In the genomic region with DNA sequence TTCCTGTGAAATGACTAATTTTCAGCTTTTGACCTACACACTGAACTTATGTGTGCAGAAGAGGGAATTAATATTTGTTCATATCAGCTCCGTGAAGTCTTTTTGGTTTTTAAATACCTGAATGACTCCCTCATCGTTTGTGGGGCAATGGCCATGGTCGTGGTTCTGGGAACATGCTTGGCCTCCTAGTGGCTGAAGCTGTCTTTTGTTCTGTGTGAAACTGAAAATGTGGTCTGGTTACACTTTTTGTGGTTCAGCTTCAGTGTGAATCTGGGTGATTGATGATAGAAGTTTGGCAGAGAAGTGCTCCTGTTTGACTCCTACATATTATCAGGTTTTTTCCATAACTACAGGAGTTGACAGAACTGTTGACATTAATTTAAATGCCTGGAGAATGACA, we compare ENCODE assay signal across 8 cellular contexts.
A peak's percentile ranks its signal among the peaks of the same experiment; 100 is the strongest.
DNase-seq lines count a peak whose midpoint lies in the region; ATAC-seq and TF ChIP-seq lines count a peak whose summit lies in the region.

No MANE protein-coding gene starts in this region.

- no peak overlapping the region for H3K9ac ChIP-seq in OCI-LY1 (ENCODE audit: low read length)

- no peaks in the 10 kb centered on the region for H3K4me1 ChIP-seq in OCI-LY1 (ENCODE audit: insufficient read depth, low read length, severe bottlenecking)
- H3K4me1 ChIP-seq in naive thymus-derived CD4-positive, alpha-beta T cell (ENCODE audit: control insufficient read depth in 2 of 2, insufficient read depth in 2 of 2, low read length in 2 of 2): no peaks in the 10 kb centered on the region

- H3K36me3 ChIP-seq in OCI-LY1 (ENCODE audit: insufficient read depth, low read length): no peaks in the 10 kb centered on the region
- H3K36me3 ChIP-seq in naive thymus-derived CD4-positive, alpha-beta T cell (ENCODE audit: control insufficient read depth in 2 of 3, insufficient read depth in 3 of 3, low read length in 3 of 3): no peaks in the 10 kb centered on the region

- no peak overlapping the region for H2AFZ ChIP-seq in OCI-LY1 (ENCODE audit: low read length)

- H3K79me2 ChIP-seq in OCI-LY1 (ENCODE audit: insufficient read depth, low read length): no peaks in the 10 kb centered on the region

- DNase-seq in myocyte (ENCODE audit: low read depth) (peak; percentile 75), SKM-1 treated with dmso at 0.1 percent for 144 hours (lab: John Stamatoyannopoulos, UW; ENCODE audit: unreplicated experiment) (no peak), NCI-H226 (no peak)
- no peak for DNase-seq in stimulated activated CD8-positive, alpha-beta memory T cell treated with anti-CD3 and anti-CD28 coated beads, Interleukin-4, amount 100 ng/mL, for 48 hours
- no peak for DNase-seq in naive thymus-derived CD4-positive, alpha-beta T cell

- H3K9me3 ChIP-seq in OCI-LY1 (ENCODE audit: low read length): no peaks in the 10 kb centered on the region
- H3K9me3 ChIP-seq in naive thymus-derived CD4-positive, alpha-beta T cell (ENCODE audit: control insufficient read depth in 2 of 3, low read length in 3 of 3): no peaks in the 10 kb centered on the region

- no peak overlapping the region for H3K27ac Mint-ChIP-seq in naive thymus-derived CD4-positive, alpha-beta T cell

- no peak overlapping the region for H3K4me3 Mint-ChIP-seq in naive thymus-derived CD4-positive, alpha-beta T cell

- no peaks in the 10 kb centered on the region for H3F3A ChIP-seq in OCI-LY1 (ENCODE audit: insufficient read depth, low read length)

- H3K27ac ChIP-seq in OCI-LY1 (ENCODE audit: low read depth, low read length, poor library complexity, severe bottlenecking): no peak overlapping the region
- H3K27ac ChIP-seq in naive thymus-derived CD4-positive, alpha-beta T cell (ENCODE audit: low read depth, low read length): no peak overlapping the region

- no peak overlapping the region for H3K4me2 ChIP-seq in OCI-LY1 (ENCODE audit: low read length)

- POLR2A ChIA-PET in naive thymus-derived CD4-positive, alpha-beta T cell (lab: Charles Lee): no interaction called here

- no peaks in the 10 kb centered on the region for H3K36me3 Mint-ChIP-seq in naive thymus-derived CD4-positive, alpha-beta T cell

- H3K4me1 Mint-ChIP-seq in naive thymus-derived CD4-positive, alpha-beta T cell: no peaks in the 10 kb centered on the region

- intact Hi-C loops in naive thymus-derived CD4-positive, alpha-beta T cell (cut with micrococcal nuclease): no loop called here

- no peaks in the 10 kb centered on the region for H3K9me3 Mint-ChIP-seq in naive thymus-derived CD4-positive, alpha-beta T cell

- CTCF ChIA-PET in naive thymus-derived CD4-positive, alpha-beta T cell (lab: Charles Lee): no interaction called here

- H3K4me3 ChIP-seq in OCI-LY1 (ENCODE audit: low read depth, low read length, poor library complexity, severe bottlenecking): no peak overlapping the region
- H3K4me3 ChIP-seq in naive thymus-derived CD4-positive, alpha-beta T cell (ENCODE audit: low read length): no peak overlapping the region

- peaks cover 0 to 4% (median 0%) of the 10 kb centered on the region in 5 donors for H3K27me3 Mint-ChIP-seq in naive thymus-derived CD4-positive, alpha-beta T cell

- H4K20me1 ChIP-seq in OCI-LY1 (ENCODE audit: insufficient read depth, low read length): no peaks in the 10 kb centered on the region

- ATAC-seq in GM18867 (IDR thresholded peaks at IDR 0.05; ENCODE audit: unreplicated experiment): peak; percentile 100
- ATAC-seq in HG02759 (IDR thresholded peaks at IDR 0.05; ENCODE audit: unreplicated experiment): peak; percentile 90
- no peak for ATAC-seq in naive thymus-derived CD4-positive, alpha-beta T cell

- H3K9me2 ChIP-seq in OCI-LY1 (ENCODE audit: low read depth, low read length): no peaks in the 10 kb centered on the region

- H3K27me3 ChIP-seq in OCI-LY1 (ENCODE audit: insufficient read depth, low read length): no peaks in the 10 kb centered on the region
- H3K27me3 ChIP-seq in naive thymus-derived CD4-positive, alpha-beta T cell (ENCODE audit: control insufficient read depth in 2 of 2, insufficient read depth in 2 of 2, low read length in 2 of 2): no peaks in the 10 kb centered on the region

- TF ChIP-seq CTCF in OCI-LY1 (IDR thresholded peaks at IDR 0.05; ENCODE audit: low read length): peak; percentile 33
